In the genomic region with DNA sequence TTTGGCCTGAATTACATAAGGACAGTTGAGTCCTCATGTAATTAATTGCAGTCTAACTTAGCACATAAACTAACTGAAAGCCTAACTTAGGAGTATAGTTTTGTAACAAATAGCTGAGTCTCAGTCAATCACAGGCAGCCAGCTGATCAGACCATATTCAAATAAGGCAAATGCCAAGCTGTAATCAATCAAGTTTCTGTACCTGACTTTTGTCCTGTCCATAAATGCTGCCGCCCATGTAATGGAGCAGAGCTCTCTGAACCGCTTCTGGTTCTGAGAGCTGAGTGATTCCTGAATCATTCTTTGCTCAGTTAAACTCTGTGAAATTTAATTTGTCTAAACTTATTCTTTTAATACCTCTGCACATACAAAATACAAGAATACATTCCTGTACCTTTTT, we compare ENCODE assay signal across 26 cellular contexts.
DNase-seq lines count a peak whose midpoint lies in the region; ATAC-seq and TF ChIP-seq lines count a peak whose summit lies in the region.
"Had no signal": no experiment of that assay in that cellular context is flagged by ENCODE, and none has a peak within 500 bp of the region (broad histone marks: within the 10 kb centered on the region; RNA-seq: fewer than 3 reads in every experiment).

No MANE protein-coding gene starts in this region.

- H3K36me3 ChIP-seq in neuronal stem cell (replicated peaks in 1 of 2; ENCODE audit: control insufficient read depth in 2 of 2, insufficient read depth in 2 of 2, low read length in 2 of 2) (no peaks in the 10 kb centered on the region), spleen (no peaks in the 10 kb centered on the region)
- H3K36me3 ChIP-seq: left lung, neutrophil, stomach, thyroid gland, vagina had no signal

- no peaks in the 10 kb centered on the region for H3K9me3 Mint-ChIP-seq in activated naive CD8-positive, alpha-beta T cell treated with anti-CD3 and anti-CD28 coated beads, Interleukin-2, amount 10 ng/mL, durations not matched to agents 7 days and 5 days
- H3K9me3 Mint-ChIP-seq in activated naive CD8-positive, alpha-beta T cell treated with anti-CD3 and anti-CD28 coated beads, Interleukin-2, amount 50 U/mL, for 24 hours: no peaks in the 10 kb centered on the region
- H3K9me3 Mint-ChIP-seq: effector memory CD8-positive, alpha-beta T cell; WTC11 had no signal

- H3K79me1 ChIP-seq in neuronal stem cell (ENCODE audit: low read depth, low read length): no peaks in the 10 kb centered on the region

- no peak for TF ChIP-seq CTCF in spleen (IDR thresholded peaks at IDR 0.05 in 8 of 11, conservative IDR thresholded peaks at IDR 0.05 in 3 of 11)

- H3K27ac ChIP-seq in neuronal stem cell (replicated peaks; ENCODE audit: low read length): no peak overlapping the region
- no peak overlapping the region for H3K27ac ChIP-seq in spleen
- H3K27ac ChIP-seq: left lung, neutrophil, stomach, thyroid gland, vagina had no signal

- POLR2A ChIA-PET in activated naive CD8-positive, alpha-beta T cell treated with anti-CD3 and anti-CD28 coated beads, Interleukin-2, amount 10 ng/mL, durations not matched to agents 7 days and 5 days (lab: Charles Lee): no interaction called here

- H2AK5ac ChIP-seq in neuronal stem cell (ENCODE audit: low read depth, low read length): no peak overlapping the region

- no peak overlapping the region for H3K4me2 ChIP-seq in neuronal stem cell (ENCODE audit: insufficient read depth, low read length, poor library complexity, severe bottlenecking)

- no peak for DNase-seq in activated naive CD8-positive, alpha-beta T cell treated with anti-CD3 and anti-CD28 coated beads, Interleukin-2, amount 10 ng/mL, durations not matched to agents 7 days and 5 days
- DNase-seq in activated naive CD8-positive, alpha-beta T cell treated with anti-CD3 and anti-CD28 coated beads, Interleukin-2, amount 50 U/mL, for 24 hours: no peak
- no peak for DNase-seq in T-helper 17 cell
- DNase-seq in neuronal stem cell (ENCODE audit: low spot score): no peak
- no peak for DNase-seq in GM19240 (ENCODE audit: insufficient read length, low spot score)
- no peak for DNase-seq in activated naive CD4-positive, alpha-beta T cell (lab: John Stamatoyannopoulos, UW)
- no peak for DNase-seq in spleen
- DNase-seq: activated CD4-positive, alpha-beta T cell treated with anti-CD3 and anti-CD28 coated beads, Interleukin-2, amount 50 U/mL, for 4 hours; activated CD8-positive, alpha-beta memory T cell treated with anti-CD3 and anti-CD28 coated beads, Interleukin-2, amount 50 U/mL, for 48 hours; aorta; cortex of kidney; left lung; NCI-H1436; NCI-H345; SIG-M5; stimulated activated CD4-positive, alpha-beta T cell treated with anti-CD3 and anti-CD28 coated beads, Interleukin-12 subunit alpha, Interleukin-12 subunit beta, amount 100 ng/mL, for 4 hours; stimulated activated CD4-positive, alpha-beta T cell treated with anti-CD3 and anti-CD28 coated beads, Interleukin-2, amount 100 ng/mL, for 48 hours; stomach; thyroid gland had no signal

- H3K36me3 Mint-ChIP-seq in activated naive CD8-positive, alpha-beta T cell treated with anti-CD3 and anti-CD28 coated beads, Interleukin-2, amount 10 ng/mL, durations not matched to agents 7 days and 5 days: no peaks in the 10 kb centered on the region
- H3K36me3 Mint-ChIP-seq in activated naive CD8-positive, alpha-beta T cell treated with anti-CD3 and anti-CD28 coated beads, Interleukin-2, amount 50 U/mL, for 24 hours (ENCODE audit: low read depth): no peaks in the 10 kb centered on the region
- no peaks in the 10 kb centered on the region for H3K36me3 Mint-ChIP-seq in T-helper 17 cell (ENCODE audit: low read depth)
- H3K36me3 Mint-ChIP-seq: activated naive CD8-positive, alpha-beta T cell; WTC11 had no signal

- H3K4me3 Mint-ChIP-seq in activated naive CD8-positive, alpha-beta T cell treated with anti-CD3 and anti-CD28 coated beads, Interleukin-2, amount 10 ng/mL, durations not matched to agents 7 days and 5 days: peak overlapping the region; percentile 28
- no peak overlapping the region for H3K4me3 Mint-ChIP-seq in activated naive CD8-positive, alpha-beta T cell treated with anti-CD3 and anti-CD28 coated beads, Interleukin-2, amount 50 U/mL, for 24 hours
- no peak overlapping the region for H3K4me3 Mint-ChIP-seq in T-helper 17 cell
- H3K4me3 Mint-ChIP-seq: effector memory CD8-positive, alpha-beta T cell; WTC11 had no signal

- H2BK5ac ChIP-seq in neuronal stem cell (ENCODE audit: low read length): no peak overlapping the region

- H3K4ac ChIP-seq in neuronal stem cell (ENCODE audit: low read length): no peak overlapping the region

- H3K23ac ChIP-seq in neuronal stem cell (ENCODE audit: low read depth, low read length, poor library complexity): no peak overlapping the region

- H2BK120ac ChIP-seq in neuronal stem cell (ENCODE audit: low read depth, low read length): no peak overlapping the region

- H3K14ac ChIP-seq in neuronal stem cell (ENCODE audit: low read length): no peak overlapping the region

- no peak overlapping the region for H4K91ac ChIP-seq in neuronal stem cell (ENCODE audit: low read depth, low read length, poor library complexity)

- no CpG with 5 or more reads among the region's 2 CpGs for WGBS in neuronal stem cell (ENCODE audit: extremely low coverage in 2 of 2, insufficient read length in 2 of 2, insufficient replicate concordance in 1 of 2), 2 donors
- 62 to 76% (median 68%) methylated on average over 2 of the region's 2 CpGs for WGBS in spleen, 5 donors

- peaks cover 17% of the 10 kb centered on the region for H3K4me1 Mint-ChIP-seq in activated naive CD8-positive, alpha-beta T cell treated with anti-CD3 and anti-CD28 coated beads, Interleukin-2, amount 10 ng/mL, durations not matched to agents 7 days and 5 days
- peaks cover 17% of the 10 kb centered on the region for H3K4me1 Mint-ChIP-seq in activated naive CD8-positive, alpha-beta T cell treated with anti-CD3 and anti-CD28 coated beads, Interleukin-2, amount 50 U/mL, for 24 hours
- peaks cover 13% of the 10 kb centered on the region for H3K4me1 Mint-ChIP-seq in T-helper 17 cell

- ATAC-seq in activated naive CD8-positive, alpha-beta T cell treated with anti-CD3 and anti-CD28 coated beads, Interleukin-2, amount 10 ng/mL, durations not matched to agents 7 days and 5 days (ENCODE audit: low read depth): no peak
- no peak for ATAC-seq in activated naive CD8-positive, alpha-beta T cell treated with anti-CD3 and anti-CD28 coated beads, Interleukin-2, amount 50 U/mL, for 24 hours
- ATAC-seq in HG02759 (IDR thresholded peaks at IDR 0.05; ENCODE audit: unreplicated experiment) (peak; percentile 21), T-helper 17 cell (no peak)

- no peaks in the 10 kb centered on the region for H3K9me3 ChIP-seq in T-helper 17 cell (ENCODE audit: control insufficient read depth, low read length, poor library complexity, severe bottlenecking)
- H3K9me3 ChIP-seq in neuronal stem cell (replicated peaks in 1 of 2; ENCODE audit: control insufficient read depth in 2 of 2, insufficient read depth in 1 of 2, low read depth in 1 of 2, low read length in 2 of 2): no peaks in the 10 kb centered on the region
- no peaks in the 10 kb centered on the region for H3K9me3 ChIP-seq in spleen
- H3K9me3 ChIP-seq: left lung, neutrophil, stomach, thyroid gland, vagina had no signal

- no peak overlapping the region for H2BK12ac ChIP-seq in neuronal stem cell (ENCODE audit: low read length)

- H3K4me3 ChIP-seq in neuronal stem cell (ENCODE audit: low read length in 2 of 2) (no peak overlapping the region), spleen (no peak overlapping the region)
- H3K4me3 ChIP-seq: left lung, stomach, thyroid gland, vagina had no signal

- no peak overlapping the region for H2BK15ac ChIP-seq in neuronal stem cell (ENCODE audit: low read length)

- H2AFZ ChIP-seq in neuronal stem cell (ENCODE audit: low read length): peak overlapping the region; percentile 4

- no peak overlapping the region for H3K27ac Mint-ChIP-seq in activated naive CD8-positive, alpha-beta T cell treated with anti-CD3 and anti-CD28 coated beads, Interleukin-2, amount 10 ng/mL, durations not matched to agents 7 days and 5 days
- no peak overlapping the region for H3K27ac Mint-ChIP-seq in activated naive CD8-positive, alpha-beta T cell treated with anti-CD3 and anti-CD28 coated beads, Interleukin-2, amount 50 U/mL, for 24 hours
- H3K27ac Mint-ChIP-seq in T-helper 17 cell: peak overlapping the region; percentile 27
- H3K27ac Mint-ChIP-seq: activated naive CD8-positive, alpha-beta T cell; progenitor cell of endocrine pancreas; WTC11 had no signal

- peaks cover 0 to 4% of the 10 kb centered on the region in 2 donors for H3K4me1 ChIP-seq in neuronal stem cell (ENCODE audit: control insufficient read depth in 2 of 2, insufficient read depth in 1 of 2, low read depth in 1 of 2, low read length in 2 of 2)
- H3K4me1 ChIP-seq in spleen: peaks cover 7 to 18% (median 9%) of the 10 kb centered on the region in 6 donors

- H3K9ac ChIP-seq in neuronal stem cell (ENCODE audit: low read depth, low read length, poor library complexity): no peak overlapping the region

- TF ChIP-seq POLR2A in spleen (IDR thresholded peaks at IDR 0.05): no peak

- intact Hi-C loops in spleen (cut with DNase I; ENCODE audit: low total_unique reads): loop anchor here (5.0 kb wide), 1 partner anchor 333 kb away; no protein-coding TSS in a partner anchor

- H4K8ac ChIP-seq in neuronal stem cell (ENCODE audit: low read depth, low read length): no peak overlapping the region

- H3K27me3 Mint-ChIP-seq in activated naive CD8-positive, alpha-beta T cell treated with anti-CD3 and anti-CD28 coated beads, Interleukin-2, amount 10 ng/mL, durations not matched to agents 7 days and 5 days: no peaks in the 10 kb centered on the region
- no peaks in the 10 kb centered on the region for H3K27me3 Mint-ChIP-seq in activated naive CD8-positive, alpha-beta T cell treated with anti-CD3 and anti-CD28 coated beads, Interleukin-2, amount 50 U/mL, for 24 hours
- no peaks in the 10 kb centered on the region for H3K27me3 Mint-ChIP-seq in T-helper 17 cell
- H3K27me3 Mint-ChIP-seq: activated naive CD8-positive, alpha-beta T cell; effector memory CD8-positive, alpha-beta T cell; progenitor cell of endocrine pancreas had no signal

- H3K27me3 ChIP-seq in neuronal stem cell (ENCODE audit: control insufficient read depth in 3 of 3, insufficient read depth in 3 of 3, low read depth in 1 of 3, low read length in 3 of 3) (no peaks in the 10 kb centered on the region), spleen (replicated peaks in 1 of 7) (no peaks in the 10 kb centered on the region)
- H3K27me3 ChIP-seq: left lung, thyroid gland, vagina had no signal

- H3K18ac ChIP-seq in neuronal stem cell (ENCODE audit: low read length): no peak overlapping the region
